ENCODE assay signal across 8 cellular contexts in the genomic region with DNA sequence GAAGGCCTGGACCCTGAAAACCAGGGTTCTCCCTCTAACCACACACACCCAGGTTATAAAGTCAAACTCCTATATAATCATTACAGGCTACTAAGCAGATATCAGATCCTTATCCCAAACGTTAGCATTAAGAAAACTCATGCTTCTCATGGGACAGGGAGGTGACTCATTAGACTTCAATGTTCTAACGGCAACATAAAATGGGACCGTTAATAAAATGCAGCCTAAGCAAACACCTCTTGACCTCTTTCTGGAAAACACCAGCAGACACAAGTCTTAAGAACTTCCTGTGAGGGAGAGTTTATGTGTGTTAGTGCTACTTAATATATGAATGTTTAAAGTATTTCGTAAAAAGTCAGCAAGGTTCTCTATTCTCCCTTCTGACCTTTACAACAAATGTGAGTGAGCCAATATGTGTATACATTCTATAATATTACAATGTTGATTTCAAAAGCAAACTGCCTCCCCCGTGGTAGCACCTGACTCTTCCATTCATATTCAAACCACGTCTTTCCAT. TPM values are rescaled to one million over a fixed set of nuclear protein-coding genes. Genes with fewer than 3 reads are reported as not detected.
A peak's percentile ranks its signal among the peaks of the same experiment; 100 is the strongest.
DNase-seq lines count a peak whose midpoint lies in the region; ATAC-seq and TF ChIP-seq lines count a peak whose summit lies in the region.

No MANE protein-coding gene starts in this region.

- peaks cover 90% of the 10 kb centered on the region for H3K4me1 Mint-ChIP-seq in activated CD4-positive, alpha-beta memory T cell treated with anti-CD3 and anti-CD28 coated beads, Interleukin-2, amount 10 ng/mL, durations not matched to agents 7 days and 5 days
- peaks cover 81% of the 10 kb centered on the region for H3K4me1 Mint-ChIP-seq in stimulated activated naive CD8-positive, alpha-beta T cell treated with anti-CD3 and anti-CD28 coated beads, Interleukin-15, amount 100 ng/mL, for 72 hours

- peaks cover 19% of the 10 kb centered on the region for H3K36me3 Mint-ChIP-seq in activated CD4-positive, alpha-beta memory T cell treated with anti-CD3 and anti-CD28 coated beads, Interleukin-2, amount 10 ng/mL, durations not matched to agents 7 days and 5 days (ENCODE audit: low read depth)

- no peaks in the 10 kb centered on the region for H3K27me3 Mint-ChIP-seq in activated CD4-positive, alpha-beta memory T cell treated with anti-CD3 and anti-CD28 coated beads, Interleukin-2, amount 10 ng/mL, durations not matched to agents 7 days and 5 days
- no peaks in the 10 kb centered on the region for H3K27me3 Mint-ChIP-seq in stimulated activated naive CD8-positive, alpha-beta T cell treated with anti-CD3 and anti-CD28 coated beads, Interleukin-15, amount 100 ng/mL, for 72 hours

- H3K9me3 ChIP-seq in HAP-1: no peaks in the 10 kb centered on the region; the same call in 1 of the 2 replicates
- no peaks in the 10 kb centered on the region for H3K9me3 ChIP-seq in right atrium auricular region

- CTCF ChIA-PET in activated CD4-positive, alpha-beta memory T cell treated with anti-CD3 and anti-CD28 coated beads, Interleukin-2, amount 10 ng/mL, durations not matched to agents 7 days and 5 days (lab: Charles Lee): interaction anchor here (0.9 to 8.5 kb wide), 10 partner anchors 9 to 170 kb away, joined by 3 to 94 read pairs (median 8); no protein-coding TSS in a partner anchor

- H3K4me3 ChIP-seq in HAP-1 (no peak overlapping the region), right atrium auricular region (no peak overlapping the region)

- H3K4me1 ChIP-seq in HAP-1 (peaks cover 22% of the 10 kb centered on the region), right atrium auricular region (peaks cover 0 to 81% of the 10 kb centered on the region in 2 donors)

- TF ChIP-seq CTCF in right atrium auricular region (IDR thresholded peaks at IDR 0.05): no peak

- in situ Hi-C loops in HAP-1 (cut with MboI; ENCODE audit: low sequenced_read_pairs): no loop called here

- DNase-seq in HAP-1 (ENCODE audit: low spot score in 2 of 2): peak; percentile 24 to 87
- no peak for DNase-seq in activated CD4-positive, alpha-beta memory T cell treated with anti-CD3 and anti-CD28 coated beads, Interleukin-2, amount 10 ng/mL, durations not matched to agents 7 days and 5 days
- DNase-seq in right atrium auricular region (ENCODE audit: low spot score): no peak
- DNase-seq in stimulated activated naive CD8-positive, alpha-beta T cell treated with anti-CD3 and anti-CD28 coated beads, Interleukin-15, amount 100 ng/mL, for 72 hours: no peak
- DNase-seq in activated CD4-positive, alpha-beta T cell treated with anti-CD3 and anti-CD28 coated beads for 1 hour: no peak

- peak overlapping the region; percentile 74 for H3K4me3 Mint-ChIP-seq in activated CD4-positive, alpha-beta memory T cell treated with anti-CD3 and anti-CD28 coated beads, Interleukin-2, amount 10 ng/mL, durations not matched to agents 7 days and 5 days
- peak overlapping the region; percentile 67 to 81 for H3K4me3 Mint-ChIP-seq in stimulated activated naive CD8-positive, alpha-beta T cell treated with anti-CD3 and anti-CD28 coated beads, Interleukin-15, amount 100 ng/mL, for 72 hours

- H3K36me3 ChIP-seq in HAP-1 (replicated peaks) (no peaks in the 10 kb centered on the region), right atrium auricular region (no peaks in the 10 kb centered on the region)

- POLR2A ChIA-PET in activated CD4-positive, alpha-beta memory T cell treated with anti-CD3 and anti-CD28 coated beads, Interleukin-2, amount 10 ng/mL, durations not matched to agents 7 days and 5 days (lab: Charles Lee): interaction anchor here (0.9 to 6.6 kb wide), 14 partner anchors 11 to 280 kb away, joined by 3 to 255 read pairs (median 12); a partner anchor contains a TSS

- H3K27me3 ChIP-seq in HAP-1 (ENCODE audit: low read depth) (no peaks in the 10 kb centered on the region), right atrium auricular region (no peaks in the 10 kb centered on the region)

- H3K27ac Mint-ChIP-seq in activated CD4-positive, alpha-beta memory T cell treated with anti-CD3 and anti-CD28 coated beads, Interleukin-2, amount 10 ng/mL, durations not matched to agents 7 days and 5 days: peak overlapping the region; percentile 78
- peak overlapping the region; percentile 90 to 95 for H3K27ac Mint-ChIP-seq in stimulated activated naive CD8-positive, alpha-beta T cell treated with anti-CD3 and anti-CD28 coated beads, Interleukin-15, amount 100 ng/mL, for 72 hours

- H3K27ac ChIP-seq in right atrium auricular region: peak overlapping the region; percentile 72 to 76

- no peaks in the 10 kb centered on the region for H3K9me3 Mint-ChIP-seq in activated CD4-positive, alpha-beta memory T cell treated with anti-CD3 and anti-CD28 coated beads, Interleukin-2, amount 10 ng/mL, durations not matched to agents 7 days and 5 days
- H3K9me3 Mint-ChIP-seq in stimulated activated naive CD8-positive, alpha-beta T cell treated with anti-CD3 and anti-CD28 coated beads, Interleukin-15, amount 100 ng/mL, for 72 hours: no peaks in the 10 kb centered on the region

- peak; percentile 50 for ATAC-seq in stimulated activated naive CD8-positive, alpha-beta T cell treated with anti-CD3 and anti-CD28 coated beads, Interleukin-15, amount 100 ng/mL, for 72 hours
- ATAC-seq in GM21390 (IDR thresholded peaks at IDR 0.05; ENCODE audit: unreplicated experiment) (no peak), HG03139 (IDR thresholded peaks at IDR 0.05; ENCODE audit: unreplicated experiment) (no peak), HG03175 (IDR thresholded peaks at IDR 0.05; ENCODE audit: unreplicated experiment) (no peak)

RNA-seq across cellular contexts. Expression of a gene that starts 31.7 kb away (rescaled TPM):
- 10 to 100 TPM; 78.4 to 79.6 TPM for total RNA-seq in activated CD4-positive, alpha-beta memory T cell treated with anti-CD3 and anti-CD28 coated beads, Interleukin-2, amount 10 ng/mL, durations not matched to agents 7 days and 5 days
- 10 to 100 TPM; 15.5 to 19.0 TPM for total RNA-seq in right atrium auricular region

Comparison
In these comparisons a context has a peak if more than half of its experiments do, and no peak if none do; other contexts are left out.
1. DNase-seq: peak in HAP-1 (2 of 2); none in activated CD4-positive, alpha-beta memory T cell treated with anti-CD3 and anti-CD28 coated beads, Interleukin-2, amount 10 ng/mL, durations not matched to agents 7 days and 5 days (single experiment), right atrium auricular region (single experiment), stimulated activated naive CD8-positive, alpha-beta T cell treated with anti-CD3 and anti-CD28 coated beads, Interleukin-15, amount 100 ng/mL, for 72 hours (0 of 2) and activated CD4-positive, alpha-beta T cell treated with anti-CD3 and anti-CD28 coated beads for 1 hour (single experiment).